7 cellular contexts compared by ENCODE assay signal in genomic region chr15:63190993-63191392, GRCh38. TPM values are rescaled to one million over a fixed set of nuclear protein-coding genes. Genes with fewer than 3 reads are reported as not detected.
DNase-seq lines count a peak whose midpoint lies in the region; ATAC-seq and TF ChIP-seq lines count a peak whose summit lies in the region.

No MANE protein-coding gene starts in this region.

- no peak overlapping the region for H3K27ac Mint-ChIP-seq in GM23338

- ATAC-seq in GM23338 (no peak), GM18520 (IDR thresholded peaks at IDR 0.05; ENCODE audit: unreplicated experiment) (no peak), HG03025 (IDR thresholded peaks at IDR 0.05; ENCODE audit: low FRiP score, unreplicated experiment) (no peak)

- WGBS in smooth muscle cell (ENCODE audit: low lambda C conversion rate), result 94% methylated on average over 2 of the region's 2 CpGs

- TF ChIP-seq CTCF in GM23338 (conservative IDR thresholded peaks at IDR 0.05; ENCODE audit: low read depth in 2 of 2) (no peak), VCaP (conservative IDR thresholded peaks at IDR 0.05) (no peak), smooth muscle cell (IDR thresholded peaks at IDR 0.05; ENCODE audit: borderline replicate concordance, insufficient read depth, poor library complexity, severe bottlenecking) (no peak)

- no peaks in the 10 kb centered on the region for H3K9me3 Mint-ChIP-seq in GM23338

- no peaks in the 10 kb centered on the region for H3K9me2 ChIP-seq in GM23338 (ENCODE audit: insufficient read depth)

- peak overlapping the region; percentile 88 for H3K4me3 Mint-ChIP-seq in GM23338

- H3K27me3 ChIP-seq in GM23338 (ENCODE audit: insufficient read depth), result no peaks in the 10 kb centered on the region
- no peaks in the 10 kb centered on the region for H3K27me3 ChIP-seq in smooth muscle cell (ENCODE audit: low read depth)

- DNase-seq in GM23338 (ENCODE audit: low spot score) (no peak), fibroblast of peridontal ligament (ENCODE audit: extremely low read depth) (peak; percentile 31), smooth muscle cell (lab: John Stamatoyannopoulos, UW; ENCODE audit: unreplicated experiment) (no peak), epidermal melanocyte (ENCODE audit: insufficient read length, low spot score) (no peak)

- H3K4me1 ChIP-seq in GM23338 (ENCODE audit: insufficient read depth), result peaks cover 61% of the 10 kb centered on the region
- H3K4me1 ChIP-seq in smooth muscle cell (ENCODE audit: low read depth), result peaks cover 36% of the 10 kb centered on the region

- peaks cover 50% of the 10 kb centered on the region for H3K4me1 Mint-ChIP-seq in GM23338

- peaks cover 9% of the 10 kb centered on the region for H3K27me3 Mint-ChIP-seq in GM23338 (ENCODE audit: insufficient read depth, low read depth, poor library complexity)

- H3F3A ChIP-seq in GM23338 (replicated peaks; ENCODE audit: low read depth) (no peaks in the 10 kb centered on the region; the same call in 1 of the 2 replicates), smooth muscle cell (ENCODE audit: low read depth) (no peaks in the 10 kb centered on the region)

- H2AFZ ChIP-seq in GM23338 (no peak overlapping the region), smooth muscle cell (ENCODE audit: low read depth) (no peak overlapping the region)

- H4K20me1 ChIP-seq in GM23338 (replicated peaks; ENCODE audit: insufficient read depth), result 0 out of 2 replicates have a peak, but pooled peaks cover 5% of the 10 kb centered on the region
- peaks cover 33% of the 10 kb centered on the region for H4K20me1 ChIP-seq in smooth muscle cell (ENCODE audit: low read depth)

- H3K27ac ChIP-seq in GM23338 (ENCODE audit: low read depth) (no peak overlapping the region), VCaP (peak overlapping the region; percentile 89), smooth muscle cell (ENCODE audit: low read depth) (no peak overlapping the region)

- H3K9ac ChIP-seq in smooth muscle cell (ENCODE audit: low read depth), result no peak overlapping the region

- no peaks in the 10 kb centered on the region for H3K36me3 Mint-ChIP-seq in GM23338 (ENCODE audit: low read depth)

- H3K9me3 ChIP-seq in smooth muscle cell (replicated peaks; ENCODE audit: low read depth), result no peaks in the 10 kb centered on the region

- H3K36me3 ChIP-seq in GM23338 (ENCODE audit: insufficient read depth) (no peaks in the 10 kb centered on the region), smooth muscle cell (ENCODE audit: low read depth) (no peaks in the 10 kb centered on the region)

- peak overlapping the region; percentile 89 for H3K4me3 ChIP-seq in GM23338
- H3K4me3 ChIP-seq in smooth muscle cell, result peak overlapping the region; percentile 94

- H3K4me2 ChIP-seq in GM23338 (peak overlapping the region; percentile 87), smooth muscle cell (peak overlapping the region; percentile 89)

- H3K79me2 ChIP-seq in GM23338 (replicated peaks; ENCODE audit: insufficient read depth), result peaks cover 62% of the 10 kb centered on the region
- peaks cover 46% of the 10 kb centered on the region for H3K79me2 ChIP-seq in smooth muscle cell (ENCODE audit: low read depth)

TF ChIP-seq in GM23338, 12 proteins besides CTCF, POLR2A, EP300 and RAD21 (continues in another document):
- TF ChIP-seq ZNF114 (CRISPR knock-in tag; IDR thresholded peaks at IDR 0.05) (no peak), CREB1 (CRISPR knock-in tag; IDR thresholded peaks at IDR 0.05; ENCODE audit: low read depth) (no peak), EZH2 (IDR thresholded peaks at IDR 0.05; ENCODE audit: low read depth, unreplicated experiment) (no peak), ETS1 (IDR thresholded peaks at IDR 0.05) (no peak), ZNF462 (CRISPR knock-in tag; IDR thresholded peaks at IDR 0.05) (no peak), NANOG (IDR thresholded peaks at IDR 0.05; ENCODE audit: borderline replicate concordance) (no peak), STAT1 (IDR thresholded peaks at IDR 0.05; ENCODE audit: unreplicated experiment) (no peak)

RNA-seq across cellular contexts. Expression of gene RAB8B, which starts 1.6 kb away (rescaled TPM):
- total RNA-seq in GM23338 (2014; rRNA removed; shearing (Covaris generic)), result 38.1 and 41.7 TPM in 2 replicates
- polyA plus RNA-seq in GM23338 (2016; fragmentation: Nextera tagmentation; extraction: Ambion mirVana), result 23.2 and 23.5 TPM in 2 replicates
- total RNA-seq in smooth muscle cell, result 34.7 and 42.2 TPM in 2 replicates
- 10.7 and 11.5 TPM in 2 replicates for polyA plus RNA-seq in smooth muscle cell

RNA-seq across cellular contexts. Expression of gene RPS27L, which starts 33.7 kb away (rescaled TPM):
- 48.2 and 85.9 TPM in 2 replicates for total RNA-seq in GM23338 (2014; rRNA removed; shearing (Covaris generic))
- polyA plus RNA-seq in GM23338 (2016; fragmentation: Nextera tagmentation; extraction: Ambion mirVana) (1,011 and 1,086 TPM in 2 replicates), smooth muscle cell (641 and 660 TPM in 2 replicates)
- 180 and 189 TPM in 2 replicates for total RNA-seq in smooth muscle cell
